1 cellular context compared by ENCODE assay signal in genomic region chr19:4184718-4185352, GRCh38.
A peak's percentile ranks its signal among the peaks of the same experiment; 100 is the strongest.
TF ChIP-seq lines count a peak whose summit lies in the region.

No MANE protein-coding gene starts in this region.

TF ChIP-seq in K562, 482 proteins besides CTCF, POLR2A, EP300 and RAD21:
- TF ChIP-seq, protein P1, sequence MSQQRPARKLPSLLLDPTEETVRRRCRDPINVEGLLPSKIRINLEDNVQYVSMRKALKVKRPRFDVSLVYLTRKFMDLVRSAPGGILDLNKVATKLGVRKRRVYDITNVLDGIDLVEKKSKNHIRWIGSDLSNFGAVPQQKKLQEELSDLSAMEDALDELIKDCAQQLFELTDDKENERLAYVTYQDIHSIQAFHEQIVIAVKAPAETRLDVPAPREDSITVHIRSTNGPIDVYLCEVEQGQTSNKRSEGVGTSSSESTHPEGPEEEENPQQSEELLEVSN (IDR thresholded peaks at IDR 0.05; ENCODE audit: borderline replicate concordance in 1 of 2, extremely low read depth in 1 of 2, insufficient read depth in 1 of 2, insufficient read length in 1 of 2, low read depth in 1 of 2, low read length in 1 of 2, poor library complexity in 1 of 2, severe bottlenecking in 1 of 2), result no peak
- TF ChIP-seq ZNF79 (CRISPR knock-in tag; IDR thresholded peaks at IDR 0.05; ENCODE audit: low read depth) (no peak), SP2 (IDR thresholded peaks at IDR 0.05; ENCODE audit: extremely low read depth, low read depth, low read length, poor library complexity, severe bottlenecking) (no peak), THRAP3 (IDR thresholded peaks at IDR 0.05; ENCODE audit: borderline replicate concordance) (no peak), KDM5B (IDR thresholded peaks at IDR 0.05; ENCODE audit: insufficient replicate concordance, low read depth, low read length) (no peak), EGR1 (conservative IDR thresholded peaks at IDR 0.05) (peak; percentile 20; the same call in 1 of the 2 replicates)
- TF ChIP-seq, protein P2, sequence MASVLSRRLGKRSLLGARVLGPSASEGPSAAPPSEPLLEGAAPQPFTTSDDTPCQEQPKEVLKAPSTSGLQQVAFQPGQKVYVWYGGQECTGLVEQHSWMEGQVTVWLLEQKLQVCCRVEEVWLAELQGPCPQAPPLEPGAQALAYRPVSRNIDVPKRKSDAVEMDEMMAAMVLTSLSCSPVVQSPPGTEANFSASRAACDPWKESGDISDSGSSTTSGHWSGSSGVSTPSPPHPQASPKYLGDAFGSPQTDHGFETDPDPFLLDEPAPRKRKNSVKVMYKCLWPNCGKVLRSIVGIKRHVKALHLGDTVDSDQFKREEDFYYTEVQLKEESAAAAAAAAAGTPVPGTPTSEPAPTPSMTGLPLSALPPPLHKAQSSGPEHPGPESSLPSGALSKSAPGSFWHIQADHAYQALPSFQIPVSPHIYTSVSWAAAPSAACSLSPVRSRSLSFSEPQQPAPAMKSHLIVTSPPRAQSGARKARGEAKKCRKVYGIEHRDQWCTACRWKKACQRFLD (CRISPR knock-in tag; IDR thresholded peaks at IDR 0.05), result no peak
- TF ChIP-seq, protein P3, sequence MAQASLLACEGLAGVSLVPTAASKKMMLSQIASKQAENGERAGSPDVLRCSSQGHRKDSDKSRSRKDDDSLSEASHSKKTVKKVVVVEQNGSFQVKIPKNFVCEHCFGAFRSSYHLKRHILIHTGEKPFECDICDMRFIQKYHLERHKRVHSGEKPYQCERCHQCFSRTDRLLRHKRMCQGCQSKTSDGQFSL (CRISPR knock-in tag; IDR thresholded peaks at IDR 0.05), result no peak
- TF ChIP-seq, protein P3 (tag; IDR thresholded peaks at IDR 0.05), result no peak
